1 cellular context compared by ENCODE assay signal in the genomic region with DNA sequence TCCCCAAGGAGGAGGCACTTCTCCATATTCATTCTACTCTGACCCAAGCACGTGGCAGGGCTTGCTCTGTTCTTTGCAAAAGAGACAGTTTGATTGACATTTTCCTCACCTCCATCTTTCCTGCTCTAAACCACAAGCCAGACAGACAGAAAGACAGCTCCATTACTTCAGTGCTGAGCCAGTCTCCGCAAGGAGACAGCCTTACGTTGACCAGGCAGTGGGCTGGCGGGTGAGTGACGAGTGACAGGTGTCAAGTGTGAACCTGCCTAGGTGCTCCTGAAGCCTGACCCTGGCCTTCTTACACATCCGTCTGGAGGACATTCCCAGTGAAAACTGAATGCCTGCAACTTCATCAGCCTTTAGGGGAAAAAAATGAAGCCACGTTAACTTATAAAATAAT.
TF ChIP-seq lines count a peak whose summit lies in the region.

No MANE protein-coding gene starts in this region.

TF ChIP-seq in IMR-90, 13 proteins besides CTCF, POLR2A, EP300 and RAD21:
- no peak for TF ChIP-seq SMC3 (IDR thresholded peaks at IDR 0.05; ENCODE audit: low read depth, low read length)
- TF ChIP-seq, protein P1, sequence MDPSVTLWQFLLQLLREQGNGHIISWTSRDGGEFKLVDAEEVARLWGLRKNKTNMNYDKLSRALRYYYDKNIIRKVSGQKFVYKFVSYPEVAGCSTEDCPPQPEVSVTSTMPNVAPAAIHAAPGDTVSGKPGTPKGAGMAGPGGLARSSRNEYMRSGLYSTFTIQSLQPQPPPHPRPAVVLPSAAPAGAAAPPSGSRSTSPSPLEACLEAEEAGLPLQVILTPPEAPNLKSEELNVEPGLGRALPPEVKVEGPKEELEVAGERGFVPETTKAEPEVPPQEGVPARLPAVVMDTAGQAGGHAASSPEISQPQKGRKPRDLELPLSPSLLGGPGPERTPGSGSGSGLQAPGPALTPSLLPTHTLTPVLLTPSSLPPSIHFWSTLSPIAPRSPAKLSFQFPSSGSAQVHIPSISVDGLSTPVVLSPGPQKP (IDR thresholded peaks at IDR 0.05; ENCODE audit: borderline replicate concordance, low read depth, low read length) = no peak
- no peak for TF ChIP-seq RFX5 (IDR thresholded peaks at IDR 0.05; ENCODE audit: low read depth, low read length)
- TF ChIP-seq MAZ (IDR thresholded peaks at IDR 0.05; ENCODE audit: borderline replicate concordance, low read depth, low read length) = no peak
- no peak for TF ChIP-seq FOS (IDR thresholded peaks at IDR 0.05; ENCODE audit: low read depth, low read length)
- TF ChIP-seq, protein P2, sequence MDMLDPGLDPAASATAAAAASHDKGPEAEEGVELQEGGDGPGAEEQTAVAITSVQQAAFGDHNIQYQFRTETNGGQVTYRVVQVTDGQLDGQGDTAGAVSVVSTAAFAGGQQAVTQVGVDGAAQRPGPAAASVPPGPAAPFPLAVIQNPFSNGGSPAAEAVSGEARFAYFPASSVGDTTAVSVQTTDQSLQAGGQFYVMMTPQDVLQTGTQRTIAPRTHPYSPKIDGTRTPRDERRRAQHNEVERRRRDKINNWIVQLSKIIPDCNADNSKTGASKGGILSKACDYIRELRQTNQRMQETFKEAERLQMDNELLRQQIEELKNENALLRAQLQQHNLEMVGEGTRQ (IDR thresholded peaks at IDR 0.05; ENCODE audit: low read depth, low read length) = no peak
- TF ChIP-seq RCOR1 (IDR thresholded peaks at IDR 0.05; ENCODE audit: insufficient replicate concordance, low read length) = no peak
- TF ChIP-seq CEBPB (IDR thresholded peaks at IDR 0.05; ENCODE audit: low read depth, low read length) = no peak
- no peak for TF ChIP-seq BHLHE40 (IDR thresholded peaks at IDR 0.05; ENCODE audit: low read depth, low read length)
- TF ChIP-seq MXI1 (IDR thresholded peaks at IDR 0.05; ENCODE audit: borderline replicate concordance, low read depth, low read length) = no peak
- no peak for TF ChIP-seq CHD1 (IDR thresholded peaks at IDR 0.05; ENCODE audit: low read depth, low read length)
- no peak for TF ChIP-seq NFE2L2 (IDR thresholded peaks at IDR 0.05; ENCODE audit: low read depth, low read length)
- TF ChIP-seq MAFK (IDR thresholded peaks at IDR 0.05; ENCODE audit: low read depth, low read length) = no peak
